Comparison of ENCODE assay signal across 34 cellular contexts in the genomic region with DNA sequence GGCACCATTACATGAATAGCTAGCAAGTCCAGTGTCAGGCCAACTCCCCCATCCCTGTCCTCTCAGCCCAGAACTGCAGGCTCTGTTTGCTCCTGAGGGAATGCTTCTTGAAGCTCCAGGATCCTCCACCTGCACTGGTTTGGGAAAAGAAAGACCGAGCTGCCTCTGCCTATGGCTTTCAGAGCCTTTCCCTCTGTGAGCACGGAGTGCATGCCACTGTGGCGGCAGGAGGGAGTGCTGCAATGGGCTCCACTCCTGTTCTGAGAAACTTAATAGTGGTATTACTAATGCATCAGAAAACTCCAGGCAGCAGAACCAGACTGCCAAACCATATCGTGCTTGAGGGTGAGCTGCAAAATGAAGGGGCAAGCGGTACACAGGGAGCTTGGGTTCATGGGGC.
"Had no signal": no experiment of that assay in that cellular context is flagged by ENCODE, and none has a peak within 500 bp of the region (broad histone marks: within the 10 kb centered on the region; RNA-seq: fewer than 3 reads in every experiment).

No MANE protein-coding gene starts in this region.

- H3K9me3 Mint-ChIP-seq: activated B cell treated with CpG ODN at 0.5 μM for 24 hours; activated CD4-positive, alpha-beta memory T cell treated with anti-CD3 and anti-CD28 coated beads for 36 hours; activated CD4-positive, alpha-beta T cell treated with anti-CD3 and anti-CD28 coated beads, Interleukin-2, amount 10 ng/mL, durations not matched to agents 24 days and 14 days; activated CD8-positive, alpha-beta T cell treated with anti-CD3 and anti-CD28 coated beads for 36 hours; activated naive CD4-positive, alpha-beta T cell treated with anti-CD3 and anti-CD28 coated beads, Interleukin-2, amount 10 ng/mL, durations not matched to agents 7 days and 5 days; activated naive CD4-positive, alpha-beta T cell treated with anti-CD3 and anti-CD28 coated beads, Interleukin-2, amount 50 U/mL, for 24 hours; activated naive CD8-positive, alpha-beta T cell treated with anti-CD3 and anti-CD28 coated beads, Interleukin-2, amount 10 ng/mL, durations not matched to agents 7 days and 5 days; activated T-cell treated with anti-CD3 and anti-CD28 coated beads, Interleukin-2, amount 50 U/mL, for 4 hours; activated T-cell treated with anti-CD3 and anti-CD28 coated beads, Interleukin-2, amount 50 U/mL, for 72 hours; activated T-helper 1 cell treated with anti-CD3 and anti-CD28 coated beads, Interleukin-12 subunit alpha, Interleukin-12 subunit beta, Interleukin-2, Interleukin-4 antibody, amounts not matched to agents 30 ng/mL and 10 ng/mL and 1 ng/mL, durations not matched to agents 14 hours and 24 hours and 36 hours; T-helper 1 cell treated with Interleukin-12 subunit alpha and Interleukin-12 subunit beta and Interleukin-4 antibody, amounts not matched to agents 30 μg/mL and 1 μg/mL, for 36 hours; T-helper 2 cell treated with Interferon-gamma antibody and Interleukin-4, amounts not matched to agents 5 μg/mL and 100 μg/mL, for 36 hours had no signal

- H3K4me3 ChIP-seq: ascending aorta, cardiac muscle cell had no signal

- H3K36me3 Mint-ChIP-seq: activated CD4-positive, alpha-beta memory T cell treated with anti-CD3 and anti-CD28 coated beads for 36 hours; activated naive CD4-positive, alpha-beta T cell treated with anti-CD3 and anti-CD28 coated beads, Interleukin-2, amount 10 ng/mL, durations not matched to agents 7 days and 5 days; activated naive CD4-positive, alpha-beta T cell treated with anti-CD3 and anti-CD28 coated beads, Interleukin-2, amount 50 U/mL, for 24 hours; activated naive CD8-positive, alpha-beta T cell; activated naive CD8-positive, alpha-beta T cell treated with anti-CD3 and anti-CD28 coated beads, Interleukin-2, amount 10 ng/mL, durations not matched to agents 7 days and 5 days; brain had no signal

- H3K36me3 ChIP-seq: ascending aorta, cardiac muscle cell had no signal

- H3K27me3 ChIP-seq: ascending aorta, cardiac muscle cell had no signal

- DNase-seq: activated B cell treated with CpG ODN at 0.5 μM for 24 hours; activated CD4-positive, alpha-beta memory T cell treated with anti-CD3 and anti-CD28 coated beads for 36 hours; activated CD4-positive, alpha-beta T cell treated with anti-CD3 and anti-CD28 coated beads for 4 hours; activated CD4-positive, alpha-beta T cell treated with anti-CD3 and anti-CD28 coated beads, Interleukin-2, amount 10 ng/mL, durations not matched to agents 24 days and 14 days; activated CD4-positive, alpha-beta T cell treated with anti-CD3 and anti-CD28 coated beads, Interleukin-2, amount 50 U/mL, for 1 hour; activated CD4-positive, alpha-beta T cell treated with anti-CD3 and anti-CD28 coated beads, Interleukin-2, amount 50 U/mL, for 4 hours; activated CD4-positive, CD25-positive, alpha-beta regulatory T cell treated with anti-CD3 and anti-CD28 coated beads, Interleukin-2, amount 50 U/mL, for 72 hours; activated CD8-positive, alpha-beta T cell treated with anti-CD3 and anti-CD28 coated beads for 36 hours; activated gamma-delta T cell; activated naive CD4-positive, alpha-beta T cell treated with anti-CD3 and anti-CD28 coated beads, Interleukin-2, amount 10 ng/mL, durations not matched to agents 7 days and 5 days; activated naive CD4-positive, alpha-beta T cell treated with Interleukin-2 at 50 U/mL for 16 hours; activated naive CD8-positive, alpha-beta T cell treated with anti-CD3 and anti-CD28 coated beads, Interleukin-2, amount 10 ng/mL, durations not matched to agents 7 days and 5 days; activated naive CD8-positive, alpha-beta T cell treated with anti-CD3 and anti-CD28 coated beads, Interleukin-2, amount 50 U/mL, for 24 hours; activated T-cell treated with anti-CD3 and anti-CD28 coated beads for 4 hours; activated T-cell treated with anti-CD3 and anti-CD28 coated beads, Interleukin-2, amount 50 U/mL, for 1 hour; activated T-cell treated with anti-CD3 and anti-CD28 coated beads, Interleukin-2, amount 50 U/mL, for 4 hours; activated T-cell treated with anti-CD3 and anti-CD28 coated beads, Interleukin-2, amount 50 U/mL, for 72 hours; amygdala; anterior cingulate cortex; central memory CD4-positive, alpha-beta T cell; SW 1271; T-helper 1 cell; T-helper 2 cell; T-helper 9 cell had no signal

- H3K4me1 Mint-ChIP-seq: activated B cell treated with CpG ODN at 0.5 μM for 24 hours; activated CD4-positive, alpha-beta T cell treated with anti-CD3 and anti-CD28 coated beads, Interleukin-2, amount 10 ng/mL, durations not matched to agents 24 days and 14 days; activated naive CD4-positive, alpha-beta T cell treated with anti-CD3 and anti-CD28 coated beads, Interleukin-2, amount 10 ng/mL, durations not matched to agents 7 days and 5 days; activated naive CD4-positive, alpha-beta T cell treated with anti-CD3 and anti-CD28 coated beads, Interleukin-2, amount 50 U/mL, for 24 hours; activated naive CD8-positive, alpha-beta T cell treated with anti-CD3 and anti-CD28 coated beads, Interleukin-2, amount 10 ng/mL, durations not matched to agents 7 days and 5 days; activated naive CD8-positive, alpha-beta T cell treated with anti-CD3 and anti-CD28 coated beads, Interleukin-2, amount 50 U/mL, for 24 hours; activated T-helper 17 cell treated with anti-CD3 and anti-CD28 coated beads, Interleukin-2, amount 50 U/mL, for 72 hours had no signal

- H3K9me3 ChIP-seq: ascending aorta had no signal

- H3K27me3 Mint-ChIP-seq: activated CD4-positive, alpha-beta T cell treated with anti-CD3 and anti-CD28 coated beads, Interleukin-2, amount 10 ng/mL, durations not matched to agents 24 days and 14 days; activated CD8-positive, alpha-beta T cell treated with anti-CD3 and anti-CD28 coated beads for 36 hours had no signal

- H3K27ac Mint-ChIP-seq: activated B cell treated with CpG ODN at 0.5 μM for 24 hours; activated CD4-positive, alpha-beta memory T cell treated with anti-CD3 and anti-CD28 coated beads for 36 hours; activated CD4-positive, alpha-beta T cell treated with anti-CD3 and anti-CD28 coated beads, Interleukin-2, amount 10 ng/mL, durations not matched to agents 24 days and 14 days; activated CD8-positive, alpha-beta T cell treated with anti-CD3 and anti-CD28 coated beads for 36 hours; activated naive CD4-positive, alpha-beta T cell treated with anti-CD3 and anti-CD28 coated beads, Interleukin-2, amount 10 ng/mL, durations not matched to agents 7 days and 5 days; activated naive CD4-positive, alpha-beta T cell treated with anti-CD3 and anti-CD28 coated beads, Interleukin-2, amount 50 U/mL, for 24 hours; activated naive CD8-positive, alpha-beta T cell; activated naive CD8-positive, alpha-beta T cell treated with anti-CD3 and anti-CD28 coated beads, Interleukin-2, amount 10 ng/mL, durations not matched to agents 7 days and 5 days; activated naive CD8-positive, alpha-beta T cell treated with anti-CD3 and anti-CD28 coated beads, Interleukin-2, amount 50 U/mL, for 24 hours; activated T-cell treated with anti-CD3 and anti-CD28 coated beads, Interleukin-2, amount 50 U/mL, for 72 hours; activated T-helper 1 cell treated with anti-CD3 and anti-CD28 coated beads, Interleukin-12 subunit alpha, Interleukin-12 subunit beta, Interleukin-2, Interleukin-4 antibody, amounts not matched to agents 30 ng/mL and 10 ng/mL and 1 ng/mL, durations not matched to agents 14 hours and 24 hours and 36 hours; activated T-helper 17 cell treated with anti-CD3 and anti-CD28 coated beads, Interleukin-2, amount 50 U/mL, for 72 hours; brain; T-helper 1 cell treated with Interleukin-12 subunit alpha and Interleukin-12 subunit beta and Interleukin-4 antibody, amounts not matched to agents 30 μg/mL and 1 μg/mL, for 36 hours; T-helper 2 cell treated with Interferon-gamma antibody and Interleukin-4, amounts not matched to agents 5 μg/mL and 100 μg/mL, for 36 hours had no signal

- H3K27ac ChIP-seq: cardiac muscle cell, VCaP had no signal

- H3K4me3 Mint-ChIP-seq: activated B cell treated with CpG ODN at 0.5 μM for 24 hours; activated CD4-positive, alpha-beta memory T cell treated with anti-CD3 and anti-CD28 coated beads for 36 hours; activated CD4-positive, alpha-beta T cell treated with anti-CD3 and anti-CD28 coated beads, Interleukin-2, amount 10 ng/mL, durations not matched to agents 24 days and 14 days; activated CD8-positive, alpha-beta T cell treated with anti-CD3 and anti-CD28 coated beads for 36 hours; activated naive CD4-positive, alpha-beta T cell treated with anti-CD3 and anti-CD28 coated beads, Interleukin-2, amount 10 ng/mL, durations not matched to agents 7 days and 5 days; activated naive CD4-positive, alpha-beta T cell treated with anti-CD3 and anti-CD28 coated beads, Interleukin-2, amount 50 U/mL, for 24 hours; activated naive CD8-positive, alpha-beta T cell; activated naive CD8-positive, alpha-beta T cell treated with anti-CD3 and anti-CD28 coated beads, Interleukin-2, amount 10 ng/mL, durations not matched to agents 7 days and 5 days; activated naive CD8-positive, alpha-beta T cell treated with anti-CD3 and anti-CD28 coated beads, Interleukin-2, amount 50 U/mL, for 24 hours; activated T-cell treated with anti-CD3 and anti-CD28 coated beads, Interleukin-2, amount 50 U/mL, for 4 hours; activated T-cell treated with anti-CD3 and anti-CD28 coated beads, Interleukin-2, amount 50 U/mL, for 72 hours; activated T-helper 1 cell treated with anti-CD3 and anti-CD28 coated beads, Interleukin-12 subunit alpha, Interleukin-12 subunit beta, Interleukin-2, Interleukin-4 antibody, amounts not matched to agents 30 ng/mL and 10 ng/mL and 1 ng/mL, durations not matched to agents 14 hours and 24 hours and 36 hours; activated T-helper 17 cell treated with anti-CD3 and anti-CD28 coated beads, Interleukin-2, amount 50 U/mL, for 72 hours; brain; T-helper 1 cell treated with Interleukin-12 subunit alpha and Interleukin-12 subunit beta and Interleukin-4 antibody, amounts not matched to agents 30 μg/mL and 1 μg/mL, for 36 hours; T-helper 2 cell treated with Interferon-gamma antibody and Interleukin-4, amounts not matched to agents 5 μg/mL and 100 μg/mL, for 36 hours had no signal
